Comparison of ENCODE assay signal across 38 cellular contexts in genomic region chr20:18908109-18908508, GRCh38.
"Had no signal": no experiment of that assay in that cellular context is flagged by ENCODE, and none has a peak within 500 bp of the region (broad histone marks: within the 10 kb centered on the region; RNA-seq: fewer than 3 reads in every experiment).

No MANE protein-coding gene starts in this region.

- H3K4me1 Mint-ChIP-seq: activated naive CD4-positive, alpha-beta T cell treated with anti-CD3 and anti-CD28 coated beads, Interleukin-2, amount 10 ng/mL, durations not matched to agents 7 days and 5 days; activated naive CD4-positive, alpha-beta T cell treated with anti-CD3 and anti-CD28 coated beads, Interleukin-2, amount 50 U/mL, for 24 hours; activated naive CD8-positive, alpha-beta T cell treated with anti-CD3 and anti-CD28 coated beads, Interleukin-2, amount 10 ng/mL, durations not matched to agents 7 days and 5 days; activated naive CD8-positive, alpha-beta T cell treated with anti-CD3 and anti-CD28 coated beads, Interleukin-2, amount 50 U/mL, for 24 hours; activated T-helper 17 cell treated with anti-CD3 and anti-CD28 coated beads, Interleukin-2, amount 50 U/mL, for 72 hours; central memory CD8-positive, alpha-beta T cell had no signal

- H3K36me3 Mint-ChIP-seq: activated naive CD4-positive, alpha-beta T cell treated with anti-CD3 and anti-CD28 coated beads, Interleukin-2, amount 10 ng/mL, durations not matched to agents 7 days and 5 days; activated naive CD4-positive, alpha-beta T cell treated with anti-CD3 and anti-CD28 coated beads, Interleukin-2, amount 50 U/mL, for 24 hours; activated naive CD4-positive, alpha-beta T cell treated with anti-CD3 and anti-CD28 coated beads, Interleukin-2, amount 50 U/mL, for 72 hours; activated naive CD8-positive, alpha-beta T cell; activated naive CD8-positive, alpha-beta T cell treated with anti-CD3 and anti-CD28 coated beads, Interleukin-2, amount 10 ng/mL, durations not matched to agents 7 days and 5 days; brain had no signal

- H3K9me3 ChIP-seq: adrenal gland, ascending aorta, body of pancreas, breast epithelium had no signal

- H3K27ac ChIP-seq: adrenal gland, ascending aorta, body of pancreas, brain microvascular endothelial cell, breast epithelium, cardiac muscle cell had no signal

- H3K4me1 ChIP-seq: adrenal gland, ascending aorta, breast epithelium had no signal

- H3K36me3 ChIP-seq: adrenal gland, ascending aorta, brain microvascular endothelial cell, breast epithelium, cardiac muscle cell had no signal

- H3K9me3 Mint-ChIP-seq: activated naive CD4-positive, alpha-beta T cell treated with anti-CD3 and anti-CD28 coated beads for 36 hours; activated naive CD4-positive, alpha-beta T cell treated with anti-CD3 and anti-CD28 coated beads, Interleukin-2, amount 10 ng/mL, durations not matched to agents 7 days and 5 days; activated naive CD4-positive, alpha-beta T cell treated with anti-CD3 and anti-CD28 coated beads, Interleukin-2, amount 50 U/mL, for 24 hours; activated naive CD4-positive, alpha-beta T cell treated with anti-CD3 and anti-CD28 coated beads, Interleukin-2, amount 50 U/mL, for 72 hours; activated naive CD8-positive, alpha-beta T cell treated with anti-CD3 and anti-CD28 coated beads, Interleukin-2, amount 10 ng/mL, durations not matched to agents 7 days and 5 days; activated naive CD8-positive, alpha-beta T cell treated with anti-CD3 and anti-CD28 coated beads, Interleukin-2, amount 50 U/mL, for 24 hours; activated T-cell treated with anti-CD3 and anti-CD28 coated beads, Interleukin-2, amount 50 U/mL, for 24 hours; activated T-cell treated with anti-CD3 and anti-CD28 coated beads, Interleukin-2, amount 50 U/mL, for 4 hours; activated T-cell treated with anti-CD3 and anti-CD28 coated beads, Interleukin-2, amount 50 U/mL, for 72 hours; activated T-helper 1 cell treated with anti-CD3 and anti-CD28 coated beads, Interleukin-12 subunit alpha, Interleukin-12 subunit beta, Interleukin-2, Interleukin-4 antibody, amounts not matched to agents 30 ng/mL and 10 ng/mL and 1 ng/mL, durations not matched to agents 14 hours and 24 hours and 36 hours; activated T-helper 17 cell treated with anti-CD3 and anti-CD28 coated beads, Interleukin-2, amount 50 U/mL, for 72 hours; activated T-helper 2 cell treated with anti-CD3 and anti-CD28 coated beads, Interferon-gamma antibody, Interleukin-2, Interleukin-4, amounts not matched to agents 10 μg/mL and 5 μg/mL and 100 μg/mL, durations not matched to agents 14 hours and 24 hours and 36 hours; brain; central memory CD8-positive, alpha-beta T cell had no signal

- H3K4me3 Mint-ChIP-seq: activated naive CD4-positive, alpha-beta T cell treated with anti-CD3 and anti-CD28 coated beads for 36 hours; activated naive CD4-positive, alpha-beta T cell treated with anti-CD3 and anti-CD28 coated beads, Interleukin-2, amount 10 ng/mL, durations not matched to agents 7 days and 5 days; activated naive CD4-positive, alpha-beta T cell treated with anti-CD3 and anti-CD28 coated beads, Interleukin-2, amount 50 U/mL, for 24 hours; activated naive CD8-positive, alpha-beta T cell; activated naive CD8-positive, alpha-beta T cell treated with anti-CD3 and anti-CD28 coated beads, Interleukin-2, amount 10 ng/mL, durations not matched to agents 7 days and 5 days; activated naive CD8-positive, alpha-beta T cell treated with anti-CD3 and anti-CD28 coated beads, Interleukin-2, amount 50 U/mL, for 24 hours; activated T-cell treated with anti-CD3 and anti-CD28 coated beads, Interleukin-2, amount 50 U/mL, for 24 hours; activated T-cell treated with anti-CD3 and anti-CD28 coated beads, Interleukin-2, amount 50 U/mL, for 4 hours; activated T-cell treated with anti-CD3 and anti-CD28 coated beads, Interleukin-2, amount 50 U/mL, for 72 hours; activated T-helper 1 cell treated with anti-CD3 and anti-CD28 coated beads, Interleukin-12 subunit alpha, Interleukin-12 subunit beta, Interleukin-2, Interleukin-4 antibody, amounts not matched to agents 30 ng/mL and 10 ng/mL and 1 ng/mL, durations not matched to agents 14 hours and 24 hours and 36 hours; activated T-helper 17 cell treated with anti-CD3 and anti-CD28 coated beads, Interleukin-2, amount 50 U/mL, for 72 hours; brain; central memory CD8-positive, alpha-beta T cell had no signal

- H3K27me3 ChIP-seq: adrenal gland, ascending aorta, body of pancreas, brain microvascular endothelial cell, breast epithelium, cardiac muscle cell had no signal

- H3K27ac Mint-ChIP-seq: activated naive CD4-positive, alpha-beta T cell treated with anti-CD3 and anti-CD28 coated beads for 36 hours; activated naive CD4-positive, alpha-beta T cell treated with anti-CD3 and anti-CD28 coated beads, Interleukin-2, amount 10 ng/mL, durations not matched to agents 7 days and 5 days; activated naive CD4-positive, alpha-beta T cell treated with anti-CD3 and anti-CD28 coated beads, Interleukin-2, amount 50 U/mL, for 24 hours; activated naive CD4-positive, alpha-beta T cell treated with anti-CD3 and anti-CD28 coated beads, Interleukin-2, amount 50 U/mL, for 72 hours; activated naive CD8-positive, alpha-beta T cell; activated naive CD8-positive, alpha-beta T cell treated with anti-CD3 and anti-CD28 coated beads, Interleukin-2, amount 10 ng/mL, durations not matched to agents 7 days and 5 days; activated naive CD8-positive, alpha-beta T cell treated with anti-CD3 and anti-CD28 coated beads, Interleukin-2, amount 50 U/mL, for 24 hours; activated T-cell treated with anti-CD3 and anti-CD28 coated beads, Interleukin-2, amount 50 U/mL, for 24 hours; activated T-cell treated with anti-CD3 and anti-CD28 coated beads, Interleukin-2, amount 50 U/mL, for 72 hours; activated T-helper 1 cell treated with anti-CD3 and anti-CD28 coated beads, Interleukin-12 subunit alpha, Interleukin-12 subunit beta, Interleukin-2, Interleukin-4 antibody, amounts not matched to agents 30 ng/mL and 10 ng/mL and 1 ng/mL, durations not matched to agents 14 hours and 24 hours and 36 hours; activated T-helper 17 cell treated with anti-CD3 and anti-CD28 coated beads, Interleukin-2, amount 50 U/mL, for 72 hours; activated T-helper 2 cell treated with anti-CD3 and anti-CD28 coated beads, Interferon-gamma antibody, Interleukin-2, Interleukin-4, amounts not matched to agents 10 μg/mL and 5 μg/mL and 100 μg/mL, durations not matched to agents 14 hours and 24 hours and 36 hours; brain had no signal

- DNase-seq: activated effector memory CD4-positive, alpha-beta T cell treated with anti-CD3 and anti-CD28 coated beads, Interleukin-2, amount 50 U/mL, for 16 hours; activated effector memory CD4-positive, alpha-beta T cell treated with Interleukin-2 at 50 U/mL for 16 hours; activated gamma-delta T cell; activated gamma-delta T cell treated with Interleukin-2 at 50 U/mL for 16 hours; activated naive CD4-positive, alpha-beta T cell; activated naive CD4-positive, alpha-beta T cell treated with anti-CD3 and anti-CD28 coated beads for 36 hours; activated naive CD4-positive, alpha-beta T cell treated with anti-CD3 and anti-CD28 coated beads, Interleukin-2, amount 10 ng/mL, durations not matched to agents 7 days and 5 days; activated naive CD4-positive, alpha-beta T cell treated with anti-CD3 and anti-CD28 coated beads, Interleukin-2, amount 50 U/mL, for 16 hours; activated naive CD4-positive, alpha-beta T cell treated with Interleukin-2 at 50 U/mL for 16 hours; activated naive CD8-positive, alpha-beta T cell treated with anti-CD3 and anti-CD28 coated beads, Interleukin-2, amount 10 ng/mL, durations not matched to agents 7 days and 5 days; activated naive CD8-positive, alpha-beta T cell treated with anti-CD3 and anti-CD28 coated beads, Interleukin-2, amount 50 U/mL, for 24 hours; activated T-cell treated with anti-CD3 and anti-CD28 coated beads for 4 hours; activated T-cell treated with anti-CD3 and anti-CD28 coated beads, Interleukin-2, amount 50 U/mL, for 1 hour; activated T-cell treated with anti-CD3 and anti-CD28 coated beads, Interleukin-2, amount 50 U/mL, for 24 hours; activated T-cell treated with anti-CD3 and anti-CD28 coated beads, Interleukin-2, amount 50 U/mL, for 4 hours; activated T-cell treated with anti-CD3 and anti-CD28 coated beads, Interleukin-2, amount 50 U/mL, for 48 hours; activated T-cell treated with anti-CD3 and anti-CD28 coated beads, Interleukin-2, amount 50 U/mL, for 72 hours; adrenal gland; amniotic stem cell; amygdala; anterior cingulate cortex; aorta; body of pancreas; brain microvascular endothelial cell; caudate nucleus; central memory CD4-positive, alpha-beta T cell; cerebellar nuclear complex had no signal

- H3K4me3 ChIP-seq: adrenal gland, ascending aorta, body of pancreas, breast epithelium, cardiac muscle cell had no signal

- ATAC-seq: activated naive CD4-positive, alpha-beta T cell treated with anti-CD3 and anti-CD28 coated beads, Interleukin-2, amount 50 U/mL, for 72 hours; activated naive CD8-positive, alpha-beta T cell treated with anti-CD3 and anti-CD28 coated beads, Interleukin-2, amount 50 U/mL, for 24 hours; activated T-cell treated with anti-CD3 and anti-CD28 coated beads, Interleukin-2, amount 50 U/mL, for 4 hours; activated T-cell treated with anti-CD3 and anti-CD28 coated beads, Interleukin-2, amount 50 U/mL, for 72 hours; activated T-helper 17 cell treated with anti-CD3 and anti-CD28 coated beads, Interleukin-2, amount 50 U/mL, for 72 hours; body of pancreas had no signal
